ENCODE assay signal across 6 cellular contexts in the genomic region with DNA sequence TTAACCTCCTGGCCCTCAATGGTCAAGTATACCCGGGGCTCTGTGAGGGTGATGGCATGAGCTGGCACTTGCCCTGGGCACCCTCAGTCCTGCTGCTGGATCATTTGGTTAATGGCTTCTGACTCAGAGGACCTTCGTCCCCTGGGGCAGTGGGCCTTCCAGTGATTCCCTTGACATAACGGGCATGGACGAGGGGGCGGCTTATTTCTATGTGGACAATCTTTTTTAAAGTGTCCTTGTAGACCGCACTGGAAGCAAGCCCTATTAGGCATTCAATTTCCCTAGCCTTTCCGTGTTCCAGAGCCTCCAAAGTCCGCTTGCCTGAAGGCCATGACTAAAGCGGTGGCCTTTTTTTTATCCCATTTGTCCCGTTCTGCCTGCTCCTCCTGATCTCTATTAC. TPM values are rescaled to one million over a fixed set of nuclear protein-coding genes. Genes with fewer than 3 reads are reported as not detected.
DNase-seq lines count a peak whose midpoint lies in the region; ATAC-seq and TF ChIP-seq lines count a peak whose summit lies in the region.
"Not testable (repeated sequence)": the region's sequence is repeated elsewhere in the genome, so short reads cannot be mapped to it uniquely, and the experiment has no call there.

No MANE protein-coding gene starts in this region.

- H4K91ac ChIP-seq in trophoblast cell (ENCODE audit: low read depth, low read length) = not testable (repeated sequence)

- not testable (repeated sequence) for H3K4me3 ChIP-seq in adrenal gland; trophoblast cell (ENCODE audit: low read depth, low read length); psoas muscle; gastrocnemius medialis

- not testable (repeated sequence) for H3K23ac ChIP-seq in trophoblast cell (ENCODE audit: low read length)

- not testable (repeated sequence) for ATAC-seq in psoas muscle, gastrocnemius medialis

- H2AK5ac ChIP-seq in trophoblast cell (ENCODE audit: low read length) = not testable (repeated sequence)

- not testable (repeated sequence) for H3K36me3 ChIP-seq in adrenal gland (replicated peaks in 1 of 2); trophoblast cell (ENCODE audit: control insufficient read depth in 1 of 2, insufficient read depth in 2 of 2, low read length in 2 of 2); gastrocnemius medialis
- peaks cover 5 to 12% of the 10 kb centered on the region in 2 donors for H3K36me3 ChIP-seq in psoas muscle (ENCODE audit: insufficient read depth in 1 of 2, low read depth in 1 of 2)

- H3K79me2 ChIP-seq in trophoblast cell (ENCODE audit: control insufficient read depth, insufficient read depth, low read length, poor library complexity) = not testable (repeated sequence)

- not testable (repeated sequence) for H2BK5ac ChIP-seq in trophoblast cell (ENCODE audit: low read depth, low read length, poor library complexity)

- H4K12ac ChIP-seq in trophoblast cell (ENCODE audit: low read depth, low read length) = not testable (repeated sequence)

- not testable (repeated sequence) for H3K18ac ChIP-seq in trophoblast cell (ENCODE audit: low read length)

- H3K9ac ChIP-seq in trophoblast cell (ENCODE audit: low read length) = not testable (repeated sequence)

- not testable (repeated sequence) for H2BK12ac ChIP-seq in trophoblast cell (ENCODE audit: low read length)

- not testable (repeated sequence) for H3K4ac ChIP-seq in trophoblast cell (ENCODE audit: low read depth, low read length)

- not testable (repeated sequence) for H3K14ac ChIP-seq in trophoblast cell (ENCODE audit: low read length)

- H3K27me3 ChIP-seq in adrenal gland; trophoblast cell (ENCODE audit: insufficient read depth, low read length); psoas muscle (ENCODE audit: insufficient read depth in 3 of 3, low read length in 2 of 3); gastrocnemius medialis: not testable (repeated sequence)

- TF ChIP-seq CTCF in adrenal gland (IDR thresholded peaks at IDR 0.05); psoas muscle (IDR thresholded peaks at IDR 0.05); gastrocnemius medialis (IDR thresholded peaks at IDR 0.05 in 4 of 5, conservative IDR thresholded peaks at IDR 0.05 in 1 of 5): not testable (repeated sequence)

- intact Hi-C loops in adrenal gland (cut with DNase I); posterior vena cava (cut with DNase I); gastrocnemius medialis (cut with DNase I; ENCODE audit: low total_unique reads): not testable (repeated sequence)
- intact Hi-C loops in psoas muscle (cut with DNase I) = loop anchor here in 1 of 2 donors (5.0 kb wide), 1 partner anchor 39 kb away; a partner anchor contains a TSS

- H2AFZ ChIP-seq in trophoblast cell (ENCODE audit: insufficient read depth, low read length, poor library complexity) = not testable (repeated sequence)

- peak overlapping the region in 4 of 5 donors; percentile 54 to 82 (median 60) for H3K27ac ChIP-seq in adrenal gland
- not testable (repeated sequence) for H3K27ac ChIP-seq in trophoblast cell (ENCODE audit: low read depth, low read length)
- peak overlapping the region; percentile 30 for H3K27ac ChIP-seq in psoas muscle
- peak overlapping the region; percentile 25 to 82 (median 34) for H3K27ac ChIP-seq in gastrocnemius medialis

- H2BK120ac ChIP-seq in trophoblast cell (ENCODE audit: insufficient read depth, low read length, poor library complexity) = not testable (repeated sequence)

- H3K4me1 ChIP-seq in adrenal gland (replicated peaks in 1 of 2) (peaks cover 0 to 16% of the 10 kb centered on the region in 2 donors), psoas muscle (peaks cover 26% of the 10 kb centered on the region), gastrocnemius medialis (peaks cover 30 to 43% of the 10 kb centered on the region in 2 donors)
- H3K4me1 ChIP-seq in trophoblast cell (ENCODE audit: control insufficient read depth in 1 of 2, insufficient read depth in 2 of 2, low read length in 2 of 2) = not testable (repeated sequence)

- peak; percentile 24 for DNase-seq in RPMI7951 (ENCODE audit: low read depth)
- DNase-seq in adrenal gland = peak; percentile 38 to 75 (median 54)
- peak; percentile 14 to 40 for DNase-seq in trophoblast cell
- peak; percentile 79 for DNase-seq in posterior vena cava (ENCODE audit: low spot score)
- DNase-seq in psoas muscle, gastrocnemius medialis: not testable (repeated sequence)

- WGBS in adrenal gland, 4 donors = 52 to 59% (median 57%) methylated on average over 10 of the region's 10 CpGs
- no CpG with 5 or more reads among the region's 10 CpGs for WGBS in trophoblast cell (ENCODE audit: extremely low coverage, insufficient coverage, insufficient read length)
- 71 to 87% (median 74%) methylated on average over 10 of the region's 10 CpGs for WGBS in psoas muscle, 3 donors

- TF ChIP-seq POLR2A in adrenal gland (IDR thresholded peaks at IDR 0.05); gastrocnemius medialis (IDR thresholded peaks at IDR 0.05): not testable (repeated sequence)

- H3K79me1 ChIP-seq in trophoblast cell (ENCODE audit: low read length) = not testable (repeated sequence)

- H3K4me2 ChIP-seq in trophoblast cell (ENCODE audit: low read length) = not testable (repeated sequence)

- not testable (repeated sequence) for H3K9me3 ChIP-seq in adrenal gland (replicated peaks in 1 of 3); trophoblast cell (ENCODE audit: insufficient read depth, low read depth, low read length); psoas muscle; gastrocnemius medialis

- in situ Hi-C loops in gastrocnemius medialis (cut with MboI; ENCODE audit: low sequenced_read_pairs in 4 of 4) = not testable (repeated sequence)

- not testable (repeated sequence) for H4K8ac ChIP-seq in trophoblast cell (ENCODE audit: low read depth, low read length)

RNA-seq across cellular contexts. Expression of a gene that starts 40.5 kb away (rescaled TPM):
- 71.7 and 72.2 TPM in 2 replicates for total RNA-seq in RPMI7951 (2014; rRNA removed; shearing (Covaris generic))
- total RNA-seq in adrenal gland (100 to 1,000 TPM in 6 of 8 donors, 10 to 100 TPM in 2; 85.6 to 247 (median 126) TPM), posterior vena cava (10 to 100 TPM; 19.5 to 25.3 TPM), psoas muscle (10 to 100 TPM; 54.5 to 70.1 (median 61.3) TPM), gastrocnemius medialis (10 to 100 TPM; 32.4 to 70.3 (median 48.3) TPM)
- polyA plus RNA-seq in adrenal gland (100 to 1,000 TPM; 197 to 581 (median 270) TPM), psoas muscle (100 to 1,000 TPM in 1 of 3 donors, 10 to 100 TPM in 2; 93.4 to 160 (median 99.8) TPM)
- 46.1 and 46.2 TPM in 2 replicates for polyA plus RNA-seq in trophoblast cell (2013)

RNA-seq across cellular contexts. Expression of a gene that starts 40.9 kb away (rescaled TPM):
- 13.1 and 16.1 TPM in 2 replicates for total RNA-seq in RPMI7951 (2014; rRNA removed; shearing (Covaris generic))
- total RNA-seq in adrenal gland = 100 to 1,000 TPM in 2 of 8 donors, 10 to 100 TPM in 6; 39.6 to 108 (median 69.5) TPM
- polyA plus RNA-seq in adrenal gland = 10 to 100 TPM; 12.7 to 82.9 (median 34.0) TPM
- polyA plus RNA-seq in trophoblast cell (2013) = 49.5 and 53.2 TPM in 2 replicates
- 10 to 100 TPM; 54.9 to 69.5 TPM for total RNA-seq in posterior vena cava
- total RNA-seq in psoas muscle = 10 to 100 TPM; 30.0 to 34.8 (median 32.4) TPM
- 10 to 100 TPM in 1 of 3 donors, 1 to 10 TPM in 2; 2.7 to 18.5 (median 6.9) TPM for polyA plus RNA-seq in psoas muscle
- total RNA-seq in gastrocnemius medialis = 10 to 100 TPM; 17.9 to 48.4 (median 45.7) TPM
